Comparison of ENCODE assay signal across 1 cellular context in the genomic region with DNA sequence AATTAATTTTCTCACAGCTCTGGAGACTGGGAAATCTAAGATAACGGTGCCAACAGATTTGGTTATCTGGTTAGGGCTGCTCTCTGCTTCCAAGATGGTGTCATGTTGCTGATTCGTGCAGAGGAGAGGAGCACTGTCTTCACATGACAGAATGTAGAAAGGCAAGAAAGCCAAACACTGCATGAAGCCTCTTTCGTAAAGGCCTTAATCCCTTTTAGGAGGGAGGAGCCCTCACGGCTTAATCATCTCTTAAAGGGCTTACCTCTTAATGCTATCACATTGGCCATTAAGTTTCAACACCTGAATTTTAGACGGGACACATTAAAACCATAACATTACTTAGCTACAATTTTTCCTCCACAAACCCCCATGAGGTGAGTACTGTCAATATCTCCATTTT.
TF ChIP-seq lines count a peak whose summit lies in the region.

No MANE protein-coding gene starts in this region.

TF ChIP-seq in IMR-90, 13 proteins besides CTCF, POLR2A, EP300 and RAD21:
- TF ChIP-seq, protein P1, sequence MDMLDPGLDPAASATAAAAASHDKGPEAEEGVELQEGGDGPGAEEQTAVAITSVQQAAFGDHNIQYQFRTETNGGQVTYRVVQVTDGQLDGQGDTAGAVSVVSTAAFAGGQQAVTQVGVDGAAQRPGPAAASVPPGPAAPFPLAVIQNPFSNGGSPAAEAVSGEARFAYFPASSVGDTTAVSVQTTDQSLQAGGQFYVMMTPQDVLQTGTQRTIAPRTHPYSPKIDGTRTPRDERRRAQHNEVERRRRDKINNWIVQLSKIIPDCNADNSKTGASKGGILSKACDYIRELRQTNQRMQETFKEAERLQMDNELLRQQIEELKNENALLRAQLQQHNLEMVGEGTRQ (IDR thresholded peaks at IDR 0.05; ENCODE audit: low read depth, low read length): no peak
- TF ChIP-seq SMC3 (IDR thresholded peaks at IDR 0.05; ENCODE audit: low read depth, low read length): no peak
- no peak for TF ChIP-seq CHD1 (IDR thresholded peaks at IDR 0.05; ENCODE audit: low read depth, low read length)
- no peak for TF ChIP-seq MXI1 (IDR thresholded peaks at IDR 0.05; ENCODE audit: borderline replicate concordance, low read depth, low read length)
- TF ChIP-seq RFX5 (IDR thresholded peaks at IDR 0.05; ENCODE audit: low read depth, low read length): no peak
- TF ChIP-seq RCOR1 (IDR thresholded peaks at IDR 0.05; ENCODE audit: insufficient replicate concordance, low read length): no peak
- TF ChIP-seq NFE2L2 (IDR thresholded peaks at IDR 0.05; ENCODE audit: low read depth, low read length): no peak
- TF ChIP-seq, protein P2, sequence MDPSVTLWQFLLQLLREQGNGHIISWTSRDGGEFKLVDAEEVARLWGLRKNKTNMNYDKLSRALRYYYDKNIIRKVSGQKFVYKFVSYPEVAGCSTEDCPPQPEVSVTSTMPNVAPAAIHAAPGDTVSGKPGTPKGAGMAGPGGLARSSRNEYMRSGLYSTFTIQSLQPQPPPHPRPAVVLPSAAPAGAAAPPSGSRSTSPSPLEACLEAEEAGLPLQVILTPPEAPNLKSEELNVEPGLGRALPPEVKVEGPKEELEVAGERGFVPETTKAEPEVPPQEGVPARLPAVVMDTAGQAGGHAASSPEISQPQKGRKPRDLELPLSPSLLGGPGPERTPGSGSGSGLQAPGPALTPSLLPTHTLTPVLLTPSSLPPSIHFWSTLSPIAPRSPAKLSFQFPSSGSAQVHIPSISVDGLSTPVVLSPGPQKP (IDR thresholded peaks at IDR 0.05; ENCODE audit: borderline replicate concordance, low read depth, low read length): no peak
- TF ChIP-seq MAZ (IDR thresholded peaks at IDR 0.05; ENCODE audit: borderline replicate concordance, low read depth, low read length): no peak
- no peak for TF ChIP-seq BHLHE40 (IDR thresholded peaks at IDR 0.05; ENCODE audit: low read depth, low read length)
- TF ChIP-seq MAFK (IDR thresholded peaks at IDR 0.05; ENCODE audit: low read depth, low read length): no peak
- no peak for TF ChIP-seq CEBPB (IDR thresholded peaks at IDR 0.05; ENCODE audit: low read depth, low read length)
- no peak for TF ChIP-seq FOS (IDR thresholded peaks at IDR 0.05; ENCODE audit: low read depth, low read length)
TF ChIP-seq in IMR-90: peak in this region for 0.
